Comparison of ENCODE assay signal across 16 cellular contexts in genomic region chr22:38882972-38883622, GRCh38. TPM values are rescaled to one million over a fixed set of nuclear protein-coding genes. Genes with fewer than 3 reads are reported as not detected.
DNase-seq lines count a peak whose midpoint lies in the region; ATAC-seq, FAIRE-seq and TF ChIP-seq lines count a peak whose summit lies in the region.
"Had no signal": no experiment of that assay in that cellular context is flagged by ENCODE, and none has a peak within 500 bp of the region (broad histone marks: within the 10 kb centered on the region; RNA-seq: fewer than 3 reads in every experiment).

No MANE protein-coding gene starts in this region.

- TF ChIP-seq CTCF in keratinocyte (optimal IDR thresholded peaks at IDR 0.05 in 1 of 3, IDR thresholded peaks at IDR 0.05 in 1 of 3, conservative IDR thresholded peaks at IDR 0.05 in 1 of 3; ENCODE audit: extremely low read depth in 1 of 3, insufficient read depth in 2 of 3, low read length in 3 of 3), result no peak
- TF ChIP-seq CTCF in thyroid gland (IDR thresholded peaks at IDR 0.05), result no peak

- no peaks in the 10 kb centered on the region for H3K9me1 ChIP-seq in keratinocyte (ENCODE audit: control insufficient read depth, extremely low read depth, insufficient read depth, low read length)

- H3K4me1 Mint-ChIP-seq in activated naive CD4-positive, alpha-beta T cell treated with anti-CD3 and anti-CD28 coated beads, Interleukin-2, amount 50 U/mL, for 24 hours, result peaks cover 25% of the 10 kb centered on the region
- peaks cover 22% of the 10 kb centered on the region for H3K4me1 Mint-ChIP-seq in T-helper 17 cell

- DNase-seq in activated naive CD4-positive, alpha-beta T cell treated with anti-CD3 and anti-CD28 coated beads, Interleukin-2, amount 50 U/mL, for 16 hours, result no peak
- DNase-seq in T-helper 17 cell, result no peak
- no peak for DNase-seq in keratinocyte (ENCODE audit: low read depth, low spot score)
- no peak for DNase-seq in thyroid gland
- DNase-seq in amniotic stem cell (lab: John Stamatoyannopoulos, UW), result no peak
- DNase-seq in activated CD8-positive, alpha-beta memory T cell treated with anti-CD3 and anti-CD28 coated beads, Interleukin-2, amount 50 U/mL, for 48 hours, result no peak
- no peak for DNase-seq in EL
- DNase-seq: DMS79; HFFc6; NK-92 treated with Interleukin-12 subunit alpha and Interleukin-12 subunit beta, amount 100 ng/mL, for 24 hours; SK-N-SH; stimulated activated CD4-positive, alpha-beta T cell treated with anti-CD3 and anti-CD28 coated beads, Interleukin-12 subunit alpha, Interleukin-12 subunit beta, amount 100 ng/mL, for 4 hours had no signal

- H3K27ac ChIP-seq in keratinocyte (ENCODE audit: control insufficient read depth, insufficient read depth, low read length), result no peak overlapping the region
- H3K27ac ChIP-seq in thyroid gland, result peak overlapping the region; percentile 89 to 95 (median 89)
- H3K27ac ChIP-seq: neutrophil had no signal

- FAIRE-seq in keratinocyte (lab: Jason Lieb, UNC), result no peak
- FAIRE-seq: endothelial cell of umbilical vein, urothelium cell line had no signal

- H3K27me3 Mint-ChIP-seq in activated naive CD4-positive, alpha-beta T cell treated with anti-CD3 and anti-CD28 coated beads, Interleukin-2, amount 50 U/mL, for 24 hours, result no peaks in the 10 kb centered on the region
- H3K27me3 Mint-ChIP-seq in T-helper 17 cell, result peaks cover 20% of the 10 kb centered on the region

- dilution Hi-C loops in keratinocyte (cut with MboI; ENCODE audit: extremely low pct_ligation_motif_present, low sequenced_read_pairs), result no loop called here

- H3K36me3 Mint-ChIP-seq in activated naive CD4-positive, alpha-beta T cell treated with anti-CD3 and anti-CD28 coated beads, Interleukin-2, amount 50 U/mL, for 24 hours, result no peaks in the 10 kb centered on the region
- no peaks in the 10 kb centered on the region for H3K36me3 Mint-ChIP-seq in T-helper 17 cell (ENCODE audit: low read depth)

- H2AFZ ChIP-seq in keratinocyte (ENCODE audit: control insufficient read depth, low read length), result no peak overlapping the region

- no peaks in the 10 kb centered on the region for H3K36me3 ChIP-seq in keratinocyte (ENCODE audit: control insufficient read depth in 2 of 2, extremely low read depth in 1 of 2, insufficient read depth in 2 of 2, low read length in 2 of 2)
- H3K36me3 ChIP-seq in thyroid gland, result no peaks in the 10 kb centered on the region
- H3K36me3 ChIP-seq: neutrophil had no signal

- H3K9me3 ChIP-seq in T-helper 17 cell (ENCODE audit: control insufficient read depth, low read length, poor library complexity, severe bottlenecking) (no peaks in the 10 kb centered on the region), keratinocyte (ENCODE audit: control insufficient read depth, low read depth, low read length) (no peaks in the 10 kb centered on the region), thyroid gland (no peaks in the 10 kb centered on the region)
- H3K9me3 ChIP-seq: neutrophil, SK-N-SH had no signal

- 69 to 74% methylated on average over 8 of the region's 9 CpGs for WGBS in thyroid gland, 2 donors

- H3K9ac ChIP-seq in keratinocyte (ENCODE audit: control insufficient read depth, extremely low read depth, insufficient read depth, low read length), result no peak overlapping the region
- H3K9ac ChIP-seq: SK-N-SH had no signal

- peak overlapping the region; percentile 18 for H3K4me2 ChIP-seq in keratinocyte (ENCODE audit: control insufficient read depth, extremely low read depth, insufficient read depth, low read depth, low read length)
- H3K4me2 ChIP-seq: SK-N-SH had no signal

- H3K9me3 Mint-ChIP-seq in activated naive CD4-positive, alpha-beta T cell treated with anti-CD3 and anti-CD28 coated beads, Interleukin-2, amount 50 U/mL, for 24 hours, result no peaks in the 10 kb centered on the region
- H3K9me3 Mint-ChIP-seq: HFFc6 had no signal

- H4K20me1 ChIP-seq in keratinocyte (ENCODE audit: control insufficient read depth, extremely low read depth, insufficient read depth, low read length), result no peaks in the 10 kb centered on the region

- TF ChIP-seq POLR2A in thyroid gland (IDR thresholded peaks at IDR 0.05), result no peak

- intact Hi-C loops in thyroid gland (cut with DNase I), result loop anchor here (5.0 kb wide), 1 partner anchor 44 kb away; no protein-coding TSS in a partner anchor

- no peak for ATAC-seq in T-helper 17 cell

- H3K4me3 Mint-ChIP-seq in activated naive CD4-positive, alpha-beta T cell treated with anti-CD3 and anti-CD28 coated beads, Interleukin-2, amount 50 U/mL, for 24 hours, result peak overlapping the region; percentile 70
- H3K4me3 Mint-ChIP-seq in T-helper 17 cell, result peak overlapping the region; percentile 62
- H3K4me3 Mint-ChIP-seq: HFFc6 had no signal

- H3K4me1 ChIP-seq in keratinocyte (ENCODE audit: control insufficient read depth, extremely low read depth, insufficient read depth, low read length), result peaks cover 2% of the 10 kb centered on the region
- H3K4me1 ChIP-seq in thyroid gland, result peaks cover 16 to 26% of the 10 kb centered on the region in 2 donors

- H3K27me3 ChIP-seq in keratinocyte (ENCODE audit: control insufficient read depth, extremely low read depth, insufficient read depth, low read length), result peaks cover 30% of the 10 kb centered on the region
- no peaks in the 10 kb centered on the region for H3K27me3 ChIP-seq in thyroid gland

- no peaks in the 10 kb centered on the region for H3K79me2 ChIP-seq in keratinocyte (ENCODE audit: control insufficient read depth, insufficient read depth, low read length)

- H3K4me3 ChIP-seq in keratinocyte (ENCODE audit: control insufficient read depth in 2 of 3, extremely low read depth in 1 of 3, insufficient read depth in 2 of 3, low read depth in 1 of 3, low read length in 3 of 3), result no peak overlapping the region
- H3K4me3 ChIP-seq in thyroid gland (replicated peaks in 1 of 3), result no peak overlapping the region

- H3K27ac Mint-ChIP-seq in activated naive CD4-positive, alpha-beta T cell treated with anti-CD3 and anti-CD28 coated beads, Interleukin-2, amount 50 U/mL, for 24 hours, result peak overlapping the region; percentile 55
- H3K27ac Mint-ChIP-seq in T-helper 17 cell, result peak overlapping the region; percentile 94
- H3K27ac Mint-ChIP-seq: HFFc6 had no signal

RNA-seq across cellular contexts. Expression of gene CBX6, which starts 11.1 kb away (rescaled TPM):
- total RNA-seq in T-helper 17 cell (10 to 100 TPM; 44.0 to 45.8 TPM), thyroid gland (100 to 1,000 TPM in 2 of 4 donors, 10 to 100 TPM in 2; 47.2 to 118 (median 85.0) TPM)
- 4.1 to 9.5 TPM (median 4.4 TPM) in 3 replicates for polyA plus RNA-seq in keratinocyte
- 1.2 TPM for polyA plus RNA-seq in keratinocyte (2011; ENCODE audit: low read depth)
- 3.5 and 7.1 TPM in 2 replicates for polyA plus RNA-seq in keratinocyte (2011; cell fraction: cytosol; rRNA removed)
- polyA plus RNA-seq in keratinocyte (2011; cell fraction: nucleus; rRNA removed), result 11.4 and 16.0 TPM in 2 replicates
- polyA plus RNA-seq in keratinocyte (2012; ENCODE audit: low replicate concordance), result 5.7 and 17.2 TPM in 2 replicates
- polyA minus RNA-seq in keratinocyte, result 12.7 to 38.8 TPM (median 15.1 TPM) in 3 replicates
- 45.8 TPM for polyA minus RNA-seq in keratinocyte (2011; cell fraction: cytosol; rRNA and poly(A)+ RNA removed)
- 25.0 and 27.4 TPM in 2 replicates for polyA minus RNA-seq in keratinocyte (2011; cell fraction: nucleus; rRNA and poly(A)+ RNA removed)

RNA-seq across cellular contexts. Expression of gene NPTXR, which starts 39.3 kb away (rescaled TPM):
- total RNA-seq in T-helper 17 cell (1 to 10 TPM; 2.5 to 2.6 TPM), thyroid gland (1 to 10 TPM; 3.6 to 8.7 (median 4.4) TPM)
- 0.03 to 0.14 TPM (median 0.09 TPM) in 3 replicates for polyA plus RNA-seq in keratinocyte
- polyA plus RNA-seq in keratinocyte (2011; ENCODE audit: low read depth), result not detected
- 0.05 and 0.14 TPM in 2 replicates for polyA plus RNA-seq in keratinocyte (2011; cell fraction: cytosol; rRNA removed)
- polyA plus RNA-seq in keratinocyte (2011; cell fraction: nucleus; rRNA removed), result 0.42 and 0.67 TPM in 2 replicates
- polyA plus RNA-seq in keratinocyte (2012; ENCODE audit: low replicate concordance), result 0.08 and 0.09 TPM in 2 replicates
- polyA minus RNA-seq in keratinocyte, result 0.07 to 0.13 TPM in 2 of 3 replicates, not detected in the other
- 0.58 TPM for polyA minus RNA-seq in keratinocyte (2011; cell fraction: cytosol; rRNA and poly(A)+ RNA removed)
- 0.21 and 0.85 TPM in 2 replicates for polyA minus RNA-seq in keratinocyte (2011; cell fraction: nucleus; rRNA and poly(A)+ RNA removed)
